Comparison of ENCODE assay signal across 8 cellular contexts in genomic region chr3:46978985-46979944, GRCh38. TPM values are rescaled to one million over a fixed set of nuclear protein-coding genes. Genes with fewer than 3 reads are reported as not detected.
A peak's percentile ranks its signal among the peaks of the same experiment; 100 is the strongest.
DNase-seq lines count a peak whose midpoint lies in the region; ATAC-seq and TF ChIP-seq lines count a peak whose summit lies in the region.

A gene with protein sequence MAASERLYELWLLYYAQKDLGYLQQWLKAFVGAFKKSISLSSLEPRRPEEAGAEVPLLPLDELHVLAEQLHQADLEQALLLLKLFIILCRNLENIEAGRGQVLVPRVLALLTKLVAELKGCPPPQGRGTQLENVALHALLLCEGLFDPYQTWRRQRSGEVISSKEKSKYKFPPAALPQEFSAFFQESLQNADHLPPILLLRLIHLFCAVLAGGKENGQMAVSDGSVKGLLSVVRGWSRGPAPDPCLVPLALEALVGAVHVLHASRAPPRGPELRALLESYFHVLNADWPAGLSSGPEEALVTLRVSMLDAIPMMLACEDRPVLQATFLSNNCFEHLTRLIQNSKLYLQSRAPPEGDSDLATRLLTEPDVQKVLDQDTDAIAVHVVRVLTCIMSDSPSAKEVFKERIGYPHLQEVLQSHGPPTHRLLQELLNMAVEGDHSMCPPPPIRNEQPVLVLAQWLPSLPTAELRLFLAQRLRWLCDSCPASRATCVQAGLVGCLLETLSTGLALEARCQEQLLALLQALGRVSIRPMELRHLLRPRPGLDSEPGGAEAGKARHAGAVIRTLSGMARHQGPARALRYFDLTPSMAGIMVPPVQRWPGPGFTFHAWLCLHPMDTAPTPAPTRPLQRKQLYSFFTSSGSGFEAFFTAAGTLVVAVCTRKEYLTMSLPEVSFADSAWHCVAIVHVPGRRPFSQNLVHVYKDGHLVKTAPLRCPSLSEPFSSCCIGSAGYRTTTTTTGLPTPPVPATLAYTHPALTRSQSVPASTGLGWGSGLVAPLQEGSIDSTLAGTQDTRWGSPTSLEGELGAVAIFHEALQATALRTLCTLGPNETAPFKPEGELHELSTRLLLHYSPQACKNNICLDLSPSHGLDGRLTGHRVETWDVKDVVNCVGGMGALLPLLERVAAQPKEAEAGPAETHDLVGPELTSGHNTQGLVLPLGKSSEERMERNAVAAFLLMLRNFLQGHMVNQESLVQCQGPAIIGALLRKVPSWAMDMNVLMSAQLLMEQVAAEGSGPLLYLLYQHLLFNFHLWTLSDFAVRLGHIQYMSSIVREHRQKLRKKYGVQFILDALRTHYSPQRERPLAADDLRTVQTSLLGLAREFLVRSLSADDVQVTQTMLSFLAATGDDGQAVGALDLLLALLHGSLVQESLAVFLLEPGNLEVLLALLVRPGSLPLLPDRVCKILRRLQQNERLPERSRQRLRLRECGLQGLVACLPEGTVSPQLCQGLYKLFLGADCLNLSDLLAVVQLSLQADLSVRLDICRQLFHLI (N-terminal part only) (plus strand): TSS chr3:46979666. CDS start chr3:46979862, 196 bp downstream.

- H3K9me2 ChIP-seq in MM.1S (replicated peaks; ENCODE audit: insufficient read depth, low read length): no peaks in the 10 kb centered on the region

- H3K27me3 ChIP-seq in MM.1S (replicated peaks; ENCODE audit: insufficient read depth, low read length) (no peaks in the 10 kb centered on the region), foreskin keratinocyte (no peaks in the 10 kb centered on the region), neuron (ENCODE audit: insufficient read depth, low read length) (no peaks in the 10 kb centered on the region)

- H4K20me1 ChIP-seq in MM.1S (ENCODE audit: insufficient read depth, low read length): peaks cover 6% of the 10 kb centered on the region

- H3K4me3 ChIP-seq in MM.1S (ENCODE audit: low read length): peak within 1 kb of the TSS; percentile 98
- H3K4me3 ChIP-seq in neuron (ENCODE audit: low read length): peak within 1 kb of the TSS; percentile 50

- H3F3A ChIP-seq in MM.1S (ENCODE audit: insufficient read depth, low read length): no peaks in the 10 kb centered on the region

- H3K4me1 ChIP-seq in MM.1S (ENCODE audit: low read length): peaks cover 13% of the 10 kb centered on the region
- H3K4me1 ChIP-seq in foreskin keratinocyte: peaks cover 22% of the 10 kb centered on the region
- H3K4me1 ChIP-seq in neuron (ENCODE audit: insufficient read depth, low read length): peaks cover 6% of the 10 kb centered on the region

- H3K36me3 ChIP-seq in MM.1S (replicated peaks; ENCODE audit: insufficient read depth, low read length): no peaks in the 10 kb centered on the region
- H3K36me3 ChIP-seq in neuron (ENCODE audit: insufficient read depth, low read length): no peaks in the 10 kb centered on the region

- peak; percentile 74 for ATAC-seq in foreskin keratinocyte

- H3K27ac ChIP-seq in MM.1S (ENCODE audit: low read length) (peak within 1 kb of the TSS; percentile 35; the same call in 1 of the 2 replicates), foreskin keratinocyte (peak within 1 kb of the TSS; percentile 70)

- no peaks in the 10 kb centered on the region for H3K9me3 ChIP-seq in MM.1S (replicated peaks; ENCODE audit: insufficient read depth, low read length)
- no peaks in the 10 kb centered on the region for H3K9me3 ChIP-seq in neuron (ENCODE audit: low read length)

- no peak for TF ChIP-seq CTCF in MM.1S (IDR thresholded peaks at IDR 0.05; ENCODE audit: low read length)
- TF ChIP-seq CTCF in foreskin keratinocyte (conservative IDR thresholded peaks at IDR 0.05): peak; percentile 26

- DNase-seq in GDM1 (lab: John Stamatoyannopoulos, UW): peak; percentile 97
- DNase-seq in HCEC 1CT: peak; percentile 92
- peak; percentile 97 for DNase-seq in MM.1S
- peak; percentile 95 for DNase-seq in SIG-M5 treated with dmso at 0.1 percent for 504 hours (lab: John Stamatoyannopoulos, UW; ENCODE audit: unreplicated experiment)
- peak; percentile 96 for DNase-seq in activated gamma-delta T cell treated with Interleukin-2 at 50 U/mL for 16 hours
- peak; percentile 61 to 73 for DNase-seq in foreskin keratinocyte
- peak; percentile 73 for DNase-seq in stromal cell of bone marrow (ENCODE audit: low read depth)

- H3K79me2 ChIP-seq in MM.1S (ENCODE audit: low read length): peaks cover 59% of the 10 kb centered on the region

- H3K9ac ChIP-seq in MM.1S (ENCODE audit: low read length): peak within 1 kb of the TSS; percentile 91

- H2AFZ ChIP-seq in MM.1S (ENCODE audit: low read length): peak within 1 kb of the TSS; percentile 85
- peak within 1 kb of the TSS; percentile 55 for H2AFZ ChIP-seq in neuron (ENCODE audit: low read depth, low read length)

- peak within 1 kb of the TSS; percentile 97 for H3K4me2 ChIP-seq in MM.1S (ENCODE audit: low read depth, low read length)

RNA-seq across cellular contexts. Expression of the gene that starts here (rescaled TPM):
- total RNA-seq in foreskin keratinocyte: 45.0 and 46.9 TPM in 2 replicates
- 34.1 and 36.8 TPM in 2 replicates for polyA plus RNA-seq in foreskin keratinocyte

Comparison
In these comparisons a context has a peak if more than half of its experiments do, and no peak if none do; other contexts are left out.
1. Peak in every context shown above with its lines: DNase-seq, ATAC-seq, H3K4me3 ChIP-seq and H3K27ac ChIP-seq.